1 cellular context compared by ENCODE assay signal in the genomic region with DNA sequence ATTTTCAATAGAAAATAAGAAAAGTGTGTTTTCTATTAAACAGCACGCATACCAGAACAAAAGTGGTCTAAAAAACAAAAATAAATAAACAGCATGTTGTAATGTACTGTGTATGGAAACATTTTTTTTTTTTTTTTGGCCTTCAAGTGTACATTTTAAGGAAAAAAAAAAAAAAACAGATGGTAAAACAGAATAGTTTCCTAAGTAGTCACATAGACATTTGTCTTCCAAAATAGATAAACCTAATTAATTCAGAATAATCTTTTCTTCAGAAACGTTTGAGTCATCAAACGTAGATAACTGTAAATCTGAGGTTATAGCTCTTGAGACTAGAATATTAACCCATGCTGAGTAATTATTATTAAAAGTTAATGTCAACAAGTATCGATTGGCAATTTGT.
TF ChIP-seq lines count a peak whose summit lies in the region.

No MANE protein-coding gene starts in this region.

TF ChIP-seq in SK-N-SH, 30 proteins besides CTCF, POLR2A, EP300 and RAD21 (continued from another document):
- TF ChIP-seq, protein P1, sequence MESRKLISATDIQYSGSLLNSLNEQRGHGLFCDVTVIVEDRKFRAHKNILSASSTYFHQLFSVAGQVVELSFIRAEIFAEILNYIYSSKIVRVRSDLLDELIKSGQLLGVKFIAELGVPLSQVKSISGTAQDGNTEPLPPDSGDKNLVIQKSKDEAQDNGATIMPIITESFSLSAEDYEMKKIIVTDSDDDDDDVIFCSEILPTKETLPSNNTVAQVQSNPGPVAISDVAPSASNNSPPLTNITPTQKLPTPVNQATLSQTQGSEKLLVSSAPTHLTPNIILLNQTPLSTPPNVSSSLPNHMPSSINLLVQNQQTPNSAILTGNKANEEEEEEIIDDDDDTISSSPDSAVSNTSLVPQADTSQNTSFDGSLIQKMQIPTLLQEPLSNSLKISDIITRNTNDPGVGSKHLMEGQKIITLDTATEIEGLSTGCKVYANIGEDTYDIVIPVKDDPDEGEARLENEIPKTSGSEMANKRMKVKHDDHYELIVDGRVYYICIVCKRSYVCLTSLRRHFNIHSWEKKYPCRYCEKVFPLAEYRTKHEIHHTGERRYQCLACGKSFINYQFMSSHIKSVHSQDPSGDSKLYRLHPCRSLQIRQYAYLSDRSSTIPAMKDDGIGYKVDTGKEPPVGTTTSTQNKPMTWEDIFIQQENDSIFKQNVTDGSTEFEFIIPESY (IDR thresholded peaks at IDR 0.05; ENCODE audit: borderline replicate concordance, low read depth): no peak
- TF ChIP-seq, protein P2, sequence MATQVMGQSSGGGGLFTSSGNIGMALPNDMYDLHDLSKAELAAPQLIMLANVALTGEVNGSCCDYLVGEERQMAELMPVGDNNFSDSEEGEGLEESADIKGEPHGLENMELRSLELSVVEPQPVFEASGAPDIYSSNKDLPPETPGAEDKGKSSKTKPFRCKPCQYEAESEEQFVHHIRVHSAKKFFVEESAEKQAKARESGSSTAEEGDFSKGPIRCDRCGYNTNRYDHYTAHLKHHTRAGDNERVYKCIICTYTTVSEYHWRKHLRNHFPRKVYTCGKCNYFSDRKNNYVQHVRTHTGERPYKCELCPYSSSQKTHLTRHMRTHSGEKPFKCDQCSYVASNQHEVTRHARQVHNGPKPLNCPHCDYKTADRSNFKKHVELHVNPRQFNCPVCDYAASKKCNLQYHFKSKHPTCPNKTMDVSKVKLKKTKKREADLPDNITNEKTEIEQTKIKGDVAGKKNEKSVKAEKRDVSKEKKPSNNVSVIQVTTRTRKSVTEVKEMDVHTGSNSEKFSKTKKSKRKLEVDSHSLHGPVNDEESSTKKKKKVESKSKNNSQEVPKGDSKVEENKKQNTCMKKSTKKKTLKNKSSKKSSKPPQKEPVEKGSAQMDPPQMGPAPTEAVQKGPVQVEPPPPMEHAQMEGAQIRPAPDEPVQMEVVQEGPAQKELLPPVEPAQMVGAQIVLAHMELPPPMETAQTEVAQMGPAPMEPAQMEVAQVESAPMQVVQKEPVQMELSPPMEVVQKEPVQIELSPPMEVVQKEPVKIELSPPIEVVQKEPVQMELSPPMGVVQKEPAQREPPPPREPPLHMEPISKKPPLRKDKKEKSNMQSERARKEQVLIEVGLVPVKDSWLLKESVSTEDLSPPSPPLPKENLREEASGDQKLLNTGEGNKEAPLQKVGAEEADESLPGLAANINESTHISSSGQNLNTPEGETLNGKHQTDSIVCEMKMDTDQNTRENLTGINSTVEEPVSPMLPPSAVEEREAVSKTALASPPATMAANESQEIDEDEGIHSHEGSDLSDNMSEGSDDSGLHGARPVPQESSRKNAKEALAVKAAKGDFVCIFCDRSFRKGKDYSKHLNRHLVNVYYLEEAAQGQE (IDR thresholded peaks at IDR 0.05; ENCODE audit: low read depth, low read length): no peak
- TF ChIP-seq, protein P3, sequence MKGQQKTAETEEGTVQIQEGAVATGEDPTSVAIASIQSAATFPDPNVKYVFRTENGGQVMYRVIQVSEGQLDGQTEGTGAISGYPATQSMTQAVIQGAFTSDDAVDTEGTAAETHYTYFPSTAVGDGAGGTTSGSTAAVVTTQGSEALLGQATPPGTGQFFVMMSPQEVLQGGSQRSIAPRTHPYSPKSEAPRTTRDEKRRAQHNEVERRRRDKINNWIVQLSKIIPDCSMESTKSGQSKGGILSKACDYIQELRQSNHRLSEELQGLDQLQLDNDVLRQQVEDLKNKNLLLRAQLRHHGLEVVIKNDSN (IDR thresholded peaks at IDR 0.05; ENCODE audit: borderline replicate concordance, low read depth): no peak
TF ChIP-seq in SK-N-SH: peak in this region for 0.
